28 cellular contexts compared by ENCODE assay signal in genomic region chr2:156818221-156818620, GRCh38.
A peak's percentile ranks its signal among the peaks of the same experiment; 100 is the strongest.
DNase-seq lines count a peak whose midpoint lies in the region; ATAC-seq and TF ChIP-seq lines count a peak whose summit lies in the region.
"Had no signal": no experiment of that assay in that cellular context is flagged by ENCODE, and none has a peak within 500 bp of the region (broad histone marks: within the 10 kb centered on the region; RNA-seq: fewer than 3 reads in every experiment).

No MANE protein-coding gene starts in this region.

- no peak overlapping the region for H3K4me3 Mint-ChIP-seq in activated CD4-positive, alpha-beta T cell treated with anti-CD3 and anti-CD28 coated beads for 36 hours
- H3K4me3 Mint-ChIP-seq in WTC11, result no peak overlapping the region
- H3K4me3 Mint-ChIP-seq: CD14-positive monocyte had no signal

- intact Hi-C loops in activated CD4-positive, alpha-beta T cell treated with anti-CD3 and anti-CD28 coated beads for 36 hours (cut with DNase I, micrococcal nuclease), result no loop called here
- intact Hi-C loops in spleen (cut with DNase I; ENCODE audit: low total_unique reads), result no loop called here

- no peak overlapping the region for H3K4me3 ChIP-seq in spleen

- H3K9me3 Mint-ChIP-seq in activated CD4-positive, alpha-beta T cell treated with anti-CD3 and anti-CD28 coated beads for 36 hours (ENCODE audit: low read depth), result no peaks in the 10 kb centered on the region
- H3K9me3 Mint-ChIP-seq in WTC11, result no peaks in the 10 kb centered on the region

- H3K9me3 ChIP-seq in spleen, result no peaks in the 10 kb centered on the region
- H3K9me3 ChIP-seq: BE2C, SJCRH30 had no signal

- CTCF ChIA-PET in activated CD4-positive, alpha-beta T cell treated with anti-CD3 and anti-CD28 coated beads for 36 hours (lab: Charles Lee), result no interaction called here
- CTCF ChIA-PET in WTC11 (lab: Charles Lee), result interaction anchor here (0.5 to 1.1 kb wide), 2 partner anchors 483 to 1157 kb away, joined by 3 to 4 read pairs; no protein-coding TSS in a partner anchor

- H3K27ac Mint-ChIP-seq in activated CD4-positive, alpha-beta T cell treated with anti-CD3 and anti-CD28 coated beads for 36 hours, result no peak overlapping the region
- H3K27ac Mint-ChIP-seq in WTC11, result no peak overlapping the region
- H3K27ac Mint-ChIP-seq: CD14-positive monocyte, IgD-negative memory B cell had no signal

- no peaks in the 10 kb centered on the region for H3K4me1 ChIP-seq in spleen
- H3K4me1 ChIP-seq: BE2C had no signal

- peaks cover 6% of the 10 kb centered on the region for H3K4me1 Mint-ChIP-seq in activated CD4-positive, alpha-beta T cell treated with anti-CD3 and anti-CD28 coated beads for 36 hours
- peaks cover 7% of the 10 kb centered on the region for H3K4me1 Mint-ChIP-seq in WTC11
- H3K4me1 Mint-ChIP-seq: CD14-positive monocyte, IgD-negative memory B cell had no signal

- POLR2A ChIA-PET in activated CD4-positive, alpha-beta T cell treated with anti-CD3 and anti-CD28 coated beads for 36 hours (lab: Charles Lee), result no interaction called here
- POLR2A ChIA-PET in WTC11 (lab: Charles Lee), result no interaction called here

- no peaks in the 10 kb centered on the region for H3K36me3 ChIP-seq in spleen
- H3K36me3 ChIP-seq: BE2C, SJCRH30 had no signal

- DNase-seq in activated CD4-positive, alpha-beta T cell treated with anti-CD3 and anti-CD28 coated beads for 36 hours, result peak; percentile 11
- DNase-seq in activated CD4-positive, alpha-beta T cell treated with anti-CD3 and anti-CD28 coated beads, Interleukin-2, amount 50 U/mL, for 4 hours, result no peak
- DNase-seq in WTC11 (ENCODE audit: low spot score) (no peak), spleen (no peak), NCI-H1694 treated with DMSO at 0.1 percent for 48 hours (lab: John Stamatoyannopoulos, UW) (no peak), epidermal melanocyte (ENCODE audit: insufficient read length, low spot score) (no peak)
- DNase-seq: ACHN; BE2C; Calu3; DMS79 treated with DMSO at 0.1 percent for 48 hours; GOT3; NCI-H1092; NCI-H1417 treated with DMSO at 0.1 percent for 48 hours; NCI-H187; NCI-H2081 treated with DMSO at 0.1 percent for 48 hours; NCI-H2171 treated with DMSO at 0.1 percent for 48 hours; NCI-H524; NCI-H774; NK-92 treated with Interleukin-12 subunit alpha and Interleukin-12 subunit beta, amount 100 ng/mL, for 24 hours; PC-3 had no signal

- no peak for TF ChIP-seq CTCF in WTC11 (IDR thresholded peaks at IDR 0.05)
- no peak for TF ChIP-seq CTCF in spleen (IDR thresholded peaks at IDR 0.05 in 8 of 11, conservative IDR thresholded peaks at IDR 0.05 in 3 of 11)

- H3K36me3 Mint-ChIP-seq in activated CD4-positive, alpha-beta T cell treated with anti-CD3 and anti-CD28 coated beads for 36 hours (ENCODE audit: low read depth), result no peaks in the 10 kb centered on the region
- no peaks in the 10 kb centered on the region for H3K36me3 Mint-ChIP-seq in WTC11
- H3K36me3 Mint-ChIP-seq: CD14-positive monocyte, IgD-negative memory B cell had no signal

- H3K27me3 Mint-ChIP-seq in activated CD4-positive, alpha-beta T cell treated with anti-CD3 and anti-CD28 coated beads for 36 hours, result no peaks in the 10 kb centered on the region
- H3K27me3 Mint-ChIP-seq in WTC11 (ENCODE audit: low read depth), result no peaks in the 10 kb centered on the region
- H3K27me3 Mint-ChIP-seq: IgD-negative memory B cell had no signal

- H3K27ac ChIP-seq in spleen, result peak overlapping the region in 6 of 8 donors; percentile 13 to 61 (median 42)
- H3K27ac ChIP-seq: 22Rv1, KMS-11 had no signal

- 71 to 75% (median 74%) methylated on average over 6 of the region's 6 CpGs for WGBS in spleen, 5 donors

- H3K27me3 ChIP-seq in spleen (replicated peaks in 1 of 7), result no peaks in the 10 kb centered on the region
- H3K27me3 ChIP-seq: BE2C, SJCRH30 had no signal

- TF ChIP-seq POLR2A in spleen (IDR thresholded peaks at IDR 0.05), result no peak

- ATAC-seq in activated CD4-positive, alpha-beta T cell treated with anti-CD3 and anti-CD28 coated beads for 36 hours, result no peak
- ATAC-seq in GM19463 (IDR thresholded peaks at IDR 0.05; ENCODE audit: unreplicated experiment) (peak; percentile 60), WTC11 (peak; percentile 55)
- ATAC-seq: HCT116, PC-3, SK-N-SH treated with all-trans-retinoic acid at 6 μM for 48 hours had no signal

TF ChIP-seq in WTC11, 78 proteins besides CTCF, POLR2A, EP300 and RAD21 (continues in another document):
- TF ChIP-seq ATF3 (CRISPR knock-in tag; conservative IDR thresholded peaks at IDR 0.05), result no peak
- TF ChIP-seq ZBTB43 (CRISPR knock-in tag; IDR thresholded peaks at IDR 0.05), result no peak
- TF ChIP-seq ZNF532 (CRISPR knock-in tag; IDR thresholded peaks at IDR 0.05; ENCODE audit: borderline replicate concordance), result no peak
- no peak for TF ChIP-seq NR3C1 (CRISPR knock-in tag; conservative IDR thresholded peaks at IDR 0.05; ENCODE audit: low read depth)
- TF ChIP-seq ARID4B (CRISPR knock-in tag; IDR thresholded peaks at IDR 0.05; ENCODE audit: borderline replicate concordance), result no peak
- no peak for TF ChIP-seq ZNF121 (CRISPR knock-in tag; IDR thresholded peaks at IDR 0.05)
- no peak for TF ChIP-seq ZBTB21 (CRISPR knock-in tag; IDR thresholded peaks at IDR 0.05; ENCODE audit: borderline replicate concordance)
- TF ChIP-seq CBFB (CRISPR knock-in tag; IDR thresholded peaks at IDR 0.05; ENCODE audit: low read depth), result no peak
